Comparison of ENCODE assay signal across 8 cellular contexts in the genomic region with DNA sequence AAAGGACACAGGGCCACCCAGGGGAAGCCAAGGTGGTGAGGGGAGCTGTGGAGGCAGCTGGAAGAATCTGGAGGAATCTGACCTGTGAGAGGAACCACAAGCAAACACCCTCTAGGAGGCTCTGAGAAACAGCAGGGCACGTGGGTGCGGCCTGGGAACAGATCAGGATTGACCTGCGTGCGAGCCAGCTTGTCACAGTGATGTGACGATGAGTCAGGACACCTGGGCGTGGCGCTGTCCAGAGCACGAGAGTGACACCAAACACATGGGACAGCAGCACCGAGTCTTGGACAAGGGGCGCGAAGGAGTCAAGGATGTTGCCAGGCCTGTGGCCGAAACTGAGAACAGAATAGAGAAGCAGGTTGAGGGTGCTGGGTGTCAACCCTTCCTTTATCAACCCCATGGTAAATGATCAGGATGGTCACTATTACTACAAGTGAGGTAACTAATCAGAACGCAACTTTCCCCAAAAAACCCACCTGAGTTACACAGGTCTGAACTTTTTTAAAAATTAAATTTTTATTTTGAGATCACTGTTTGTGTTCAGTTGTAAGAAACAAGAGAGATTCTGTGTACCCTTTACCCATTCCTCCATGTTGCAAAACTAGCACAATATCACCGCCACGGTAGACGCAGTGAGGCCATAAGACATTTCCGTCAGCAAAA. TPM values are rescaled to one million over a fixed set of nuclear protein-coding genes. Genes with fewer than 3 reads are reported as not detected.
DNase-seq lines count a peak whose midpoint lies in the region; ATAC-seq, FAIRE-seq and TF ChIP-seq lines count a peak whose summit lies in the region.

No MANE protein-coding gene starts in this region.

- H3K36me3 Mint-ChIP-seq in CD8-positive, alpha-beta memory T cell, result peaks cover 6 to 22% (median 8%) of the 10 kb centered on the region in 3 donors

- H3K4me1 ChIP-seq in CD8-positive, alpha-beta memory T cell (ENCODE audit: insufficient read depth, low read length), result peaks cover 41% of the 10 kb centered on the region
- H3K4me1 ChIP-seq in subcutaneous abdominal adipose tissue (ENCODE audit: control insufficient read depth in 5 of 5, insufficient read depth in 5 of 5, low read length in 5 of 5), result peaks cover 5 to 45% (median 38%) of the 10 kb centered on the region in 5 donors

- POLR2A ChIA-PET in CD8-positive, alpha-beta memory T cell (lab: Charles Lee), result interaction anchor here (0.9 to 1.8 kb wide), 2 partner anchors 25 to 174 kb away, joined by 3 to 11 read pairs; a partner anchor contains a TSS

- TF ChIP-seq CTCF in choroid plexus epithelial cell (conservative IDR thresholded peaks at IDR 0.05; ENCODE audit: low read depth, low read length), result no peak
- TF ChIP-seq CTCF in lower leg skin (IDR thresholded peaks at IDR 0.05), result no peak

- 42 to 52% methylated on average over 17 of the region's 17 CpGs for WGBS in lower leg skin, 2 donors

- H3K27ac ChIP-seq in CD8-positive, alpha-beta memory T cell (ENCODE audit: low read depth, low read length), result peak overlapping the region; percentile 82
- H3K27ac ChIP-seq in subcutaneous abdominal adipose tissue (ENCODE audit: low read depth, low read length), result peak overlapping the region; percentile 93

- peaks cover 0 to 10% of the 10 kb centered on the region in 2 donors for H3K27me3 Mint-ChIP-seq in CD8-positive, alpha-beta memory T cell

- CTCF ChIA-PET in CD8-positive, alpha-beta memory T cell (lab: Charles Lee), result interaction anchor here (0.9 kb wide), 1 partner anchor 111 kb away, joined by 3 read pairs; a partner anchor contains a TSS

- peak; percentile 74 for FAIRE-seq in RCC 7860 (lab: Jason Lieb, UNC)

- no peaks in the 10 kb centered on the region for H3K9me3 Mint-ChIP-seq in CD8-positive, alpha-beta memory T cell

- TF ChIP-seq POLR2A in lower leg skin (IDR thresholded peaks at IDR 0.05), result no peak

- ATAC-seq in GM19043 (IDR thresholded peaks at IDR 0.05; ENCODE audit: low read depth, unreplicated experiment) (peak; percentile 60), HG03135 (IDR thresholded peaks at IDR 0.05; ENCODE audit: unreplicated experiment) (peak; percentile 50)

- H3K27ac Mint-ChIP-seq in CD8-positive, alpha-beta memory T cell, result peak overlapping the region; percentile 95 to 100 (median 98)

- H3K4me3 ChIP-seq in CD8-positive, alpha-beta memory T cell (ENCODE audit: low read length), result peak overlapping the region; percentile 77
- H3K4me3 ChIP-seq in choroid plexus epithelial cell (ENCODE audit: low read depth, low read length) (peak overlapping the region; percentile 72), lower leg skin (ENCODE audit: low read depth, poor library complexity, severe bottlenecking) (peak overlapping the region; percentile 58), subcutaneous abdominal adipose tissue (ENCODE audit: low read depth in 1 of 5, low read length in 5 of 5) (peak overlapping the region; percentile 78 to 94 (median 88))

- peaks cover 45 to 48% (median 46%) of the 10 kb centered on the region in 3 donors for H3K4me1 Mint-ChIP-seq in CD8-positive, alpha-beta memory T cell

- intact Hi-C loops in lower leg skin (cut with DNase I; ENCODE audit: low total_unique reads), result no loop called here

- peak overlapping the region; percentile 92 to 99 (median 94) for H3K4me3 Mint-ChIP-seq in CD8-positive, alpha-beta memory T cell

- H3K36me3 ChIP-seq in CD8-positive, alpha-beta memory T cell (ENCODE audit: insufficient read depth, low read length), result peaks cover 7% of the 10 kb centered on the region
- H3K36me3 ChIP-seq in subcutaneous abdominal adipose tissue (ENCODE audit: control insufficient read depth in 5 of 5, insufficient read depth in 5 of 5, low read length in 5 of 5), result peaks cover 0 to 4% (median 0%) of the 10 kb centered on the region in 5 donors

- no peaks in the 10 kb centered on the region for H3K27me3 ChIP-seq in CD8-positive, alpha-beta memory T cell (ENCODE audit: insufficient read depth, low read length, poor library complexity, severe bottlenecking)
- no peaks in the 10 kb centered on the region for H3K27me3 ChIP-seq in subcutaneous abdominal adipose tissue (ENCODE audit: control insufficient read depth in 5 of 5, insufficient read depth in 4 of 5, low read length in 5 of 5)

- peak overlapping the region; percentile 68 to 81 (median 79) for H3K9ac ChIP-seq in subcutaneous abdominal adipose tissue (ENCODE audit: low read length in 5 of 5)

- no peaks in the 10 kb centered on the region for H3K9me3 ChIP-seq in CD8-positive, alpha-beta memory T cell (ENCODE audit: low read length)
- H3K9me3 ChIP-seq in subcutaneous abdominal adipose tissue (ENCODE audit: control insufficient read depth in 5 of 5, low read length in 5 of 5), result no peaks in the 10 kb centered on the region

- DNase-seq in CD8-positive, alpha-beta memory T cell, result peak in 2 of 5 donors; percentile 4 to 55
- DNase-seq in RCC 7860 (ENCODE audit: low spot score) (peak; percentile 93), choroid plexus epithelial cell (ENCODE audit: low read depth) (no peak), lower leg skin (ENCODE audit: low spot score in 2 of 2) (peak; percentile 60 to 92), EL (no peak)

RNA-seq across cellular contexts. Expression of a gene that starts 0.6 kb away (rescaled TPM):
- total RNA-seq in CD8-positive, alpha-beta memory T cell, result 1 to 10 TPM; 4.6 to 5.5 TPM
- polyA plus RNA-seq in CD8-positive, alpha-beta memory T cell, result 0.31 TPM
- total RNA-seq in lower leg skin, result 10 to 100 TPM in 3 of 4 donors, 1 to 10 TPM in 1; 9.7 to 16.3 (median 13.7) TPM

RNA-seq across cellular contexts. Expression of a gene that starts 25.3 kb away (rescaled TPM):
- total RNA-seq in CD8-positive, alpha-beta memory T cell, result 1 to 10 TPM; 5.9 to 6.1 TPM
- 3.1 TPM for polyA plus RNA-seq in CD8-positive, alpha-beta memory T cell
- total RNA-seq in lower leg skin, result 10 to 100 TPM in 2 of 4 donors, 1 to 10 TPM in 2; 7.5 to 19.4 (median 11.4) TPM

RNA-seq across cellular contexts. Expression of a gene that starts 54.7 kb away (rescaled TPM):
- total RNA-seq in CD8-positive, alpha-beta memory T cell, result not detected
- polyA plus RNA-seq in CD8-positive, alpha-beta memory T cell, result not detected
- under 1 TPM in 1 of 4 donors, not detected in 3; 0.88 TPM for total RNA-seq in lower leg skin

Comparison
In these comparisons a context has a peak if more than half of its experiments do, and no peak if none do; other contexts are left out.
1. DNase-seq: peak in RCC 7860 (single experiment) and lower leg skin (2 of 2); none in choroid plexus epithelial cell (single experiment) and EL (single experiment).
2. Peak in every context shown above with its lines, with median percentiles within 50 percentile points of each other: H3K4me3 ChIP-seq.